ENCODE assay signal across 1 cellular context in the genomic region with DNA sequence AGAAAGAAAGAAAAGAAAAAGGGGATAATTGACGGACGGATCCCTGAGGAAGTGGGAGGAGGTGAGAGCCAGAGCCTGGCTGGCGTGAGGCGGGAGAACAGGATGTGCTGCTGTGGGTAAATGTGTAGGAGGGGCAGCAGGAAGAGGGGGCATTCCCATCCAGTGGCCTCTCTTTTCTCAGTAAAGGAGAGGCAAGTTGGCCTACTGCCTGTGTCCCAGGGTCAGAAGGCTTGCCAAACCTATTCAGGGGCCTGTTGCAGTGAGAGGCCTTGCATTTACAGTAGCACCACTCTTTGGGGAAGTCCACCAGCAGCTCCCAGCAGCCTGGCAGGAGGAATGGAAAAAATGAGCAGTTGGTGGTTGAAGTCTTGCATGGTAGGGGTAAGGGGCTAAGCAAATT.
TF ChIP-seq lines count a peak whose summit lies in the region.

No MANE protein-coding gene starts in this region.

TF ChIP-seq in IMR-90, 13 proteins besides CTCF, POLR2A, EP300 and RAD21:
- TF ChIP-seq CEBPB (IDR thresholded peaks at IDR 0.05; ENCODE audit: low read depth, low read length) (no peak), FOS (IDR thresholded peaks at IDR 0.05; ENCODE audit: low read depth, low read length) (no peak), MAFK (IDR thresholded peaks at IDR 0.05; ENCODE audit: low read depth, low read length) (no peak), MXI1 (IDR thresholded peaks at IDR 0.05; ENCODE audit: borderline replicate concordance, low read depth, low read length) (no peak)
- TF ChIP-seq, protein P1, sequence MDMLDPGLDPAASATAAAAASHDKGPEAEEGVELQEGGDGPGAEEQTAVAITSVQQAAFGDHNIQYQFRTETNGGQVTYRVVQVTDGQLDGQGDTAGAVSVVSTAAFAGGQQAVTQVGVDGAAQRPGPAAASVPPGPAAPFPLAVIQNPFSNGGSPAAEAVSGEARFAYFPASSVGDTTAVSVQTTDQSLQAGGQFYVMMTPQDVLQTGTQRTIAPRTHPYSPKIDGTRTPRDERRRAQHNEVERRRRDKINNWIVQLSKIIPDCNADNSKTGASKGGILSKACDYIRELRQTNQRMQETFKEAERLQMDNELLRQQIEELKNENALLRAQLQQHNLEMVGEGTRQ (IDR thresholded peaks at IDR 0.05; ENCODE audit: low read depth, low read length), result no peak
- TF ChIP-seq, protein P2, sequence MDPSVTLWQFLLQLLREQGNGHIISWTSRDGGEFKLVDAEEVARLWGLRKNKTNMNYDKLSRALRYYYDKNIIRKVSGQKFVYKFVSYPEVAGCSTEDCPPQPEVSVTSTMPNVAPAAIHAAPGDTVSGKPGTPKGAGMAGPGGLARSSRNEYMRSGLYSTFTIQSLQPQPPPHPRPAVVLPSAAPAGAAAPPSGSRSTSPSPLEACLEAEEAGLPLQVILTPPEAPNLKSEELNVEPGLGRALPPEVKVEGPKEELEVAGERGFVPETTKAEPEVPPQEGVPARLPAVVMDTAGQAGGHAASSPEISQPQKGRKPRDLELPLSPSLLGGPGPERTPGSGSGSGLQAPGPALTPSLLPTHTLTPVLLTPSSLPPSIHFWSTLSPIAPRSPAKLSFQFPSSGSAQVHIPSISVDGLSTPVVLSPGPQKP (IDR thresholded peaks at IDR 0.05; ENCODE audit: borderline replicate concordance, low read depth, low read length), result no peak
